ENCODE assay signal across 9 cellular contexts in genomic region chr11:43579919-43580276, GRCh38.
A peak's percentile ranks its signal among the peaks of the same experiment; 100 is the strongest.
DNase-seq lines count a peak whose midpoint lies in the region; ATAC-seq, FAIRE-seq and TF ChIP-seq lines count a peak whose summit lies in the region.
"Had no signal": no experiment of that assay in that cellular context is flagged by ENCODE, and none has a peak within 500 bp of the region (broad histone marks: within the 10 kb centered on the region; RNA-seq: fewer than 3 reads in every experiment).

No MANE protein-coding gene starts in this region.

- H3K27ac Mint-ChIP-seq in naive B cell: no peak overlapping the region

- peaks cover 70 to 95% (median 87%) of the 10 kb centered on the region in 3 donors for H3K27me3 Mint-ChIP-seq in naive B cell

- no peak for FAIRE-seq in bronchial epithelial cell (lab: Jason Lieb, UNC)
- FAIRE-seq: colon had no signal

- peaks cover 39 to 67% (median 64%) of the 10 kb centered on the region in 3 donors for H3K4me1 Mint-ChIP-seq in naive B cell

- DNase-seq in AG09309 (ENCODE audit: low read depth) (no peak), HL-60 (ENCODE audit: low read depth in 1 of 2, low spot score in 1 of 2) (no peak), bronchial epithelial cell (ENCODE audit: low read depth) (no peak), naive B cell (no peak), activated gamma-delta T cell treated with Interleukin-2 at 50 U/mL for 16 hours (no peak), NCI-H146 (lab: John Stamatoyannopoulos, UW) (no peak), kidney glomerular epithelial cell (lab: John Stamatoyannopoulos, UW) (no peak)

- no peak overlapping the region for H3K27ac ChIP-seq in HL-60 (replicated peaks)

- TF ChIP-seq CTCF in AG09309 (IDR thresholded peaks at IDR 0.05; ENCODE audit: control insufficient read depth, insufficient read depth, low read depth, low read length, missing control alignments) (no peak), HL-60 (IDR thresholded peaks at IDR 0.05; ENCODE audit: insufficient read depth, low read length) (no peak), bronchial epithelial cell (IDR thresholded peaks at IDR 0.05; ENCODE audit: insufficient read depth, low read length, severe bottlenecking) (no peak)

- peaks cover 87% of the 10 kb centered on the region for H3K27me3 ChIP-seq in HL-60 (ENCODE audit: insufficient read depth, poor library complexity, severe bottlenecking)
- peaks cover 77% of the 10 kb centered on the region for H3K27me3 ChIP-seq in bronchial epithelial cell (ENCODE audit: control insufficient read depth, insufficient read depth, low read length)

- H3K9me3 Mint-ChIP-seq in naive B cell: peaks cover 0 to 14% (median 5%) of the 10 kb centered on the region in 7 donors

- H3K4me3 Mint-ChIP-seq in naive B cell: peak overlapping the region; percentile 72 to 90 (median 88)

- H3K4me3 ChIP-seq in AG09309 (ENCODE audit: control insufficient read depth, low read depth, low read length) (peak overlapping the region; percentile 47), HL-60 (replicated peaks; ENCODE audit: insufficient read depth, low read length) (peak overlapping the region; percentile 48), bronchial epithelial cell (ENCODE audit: low read depth, low read length) (peak overlapping the region; percentile 39)

- H3K36me3 Mint-ChIP-seq in naive B cell: peaks cover 0 to 24% of the 10 kb centered on the region in 2 donors

- ATAC-seq in naive B cell (ENCODE audit: low read depth in 2 of 2) (peak in 1 of 2 donors; percentile 6), GM21825 (IDR thresholded peaks at IDR 0.05; ENCODE audit: unreplicated experiment) (no peak)

- H3K36me3 ChIP-seq in bronchial epithelial cell (ENCODE audit: control insufficient read depth, insufficient read depth, low read length): no peaks in the 10 kb centered on the region
